In the genomic region with DNA sequence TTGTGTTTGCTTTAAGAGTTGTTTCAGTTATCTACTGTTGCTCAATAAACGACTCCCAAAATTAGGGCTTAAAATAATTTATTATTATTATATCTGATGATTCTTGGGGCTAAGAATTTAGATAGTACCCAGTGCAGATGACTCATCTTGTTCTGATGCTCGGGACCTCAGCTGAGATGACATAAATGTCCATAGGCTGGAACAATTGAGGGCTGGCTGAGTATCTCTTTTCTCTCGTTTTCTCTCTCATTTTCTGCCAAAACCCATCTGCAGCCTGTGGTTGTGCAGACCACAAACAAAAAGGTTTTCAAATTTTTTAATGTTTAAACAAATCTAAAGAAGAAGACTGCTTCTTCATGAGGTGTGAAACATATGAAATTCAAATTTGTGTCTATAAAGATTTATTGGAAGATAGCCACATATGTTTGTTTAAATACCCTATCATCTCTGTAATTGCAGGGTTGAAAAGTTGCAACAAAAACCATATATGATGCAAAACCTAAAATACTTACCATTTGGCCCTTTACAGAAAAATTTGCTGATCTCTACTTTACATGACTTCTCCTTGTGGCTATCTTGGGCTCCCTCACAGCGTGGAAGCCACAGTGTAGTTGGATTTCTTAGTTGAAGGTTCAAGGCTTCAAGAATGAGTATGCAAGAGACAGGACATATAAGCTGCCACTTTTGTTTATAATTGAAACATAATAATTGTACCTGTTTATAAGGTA, we compare ENCODE assay signal across 12 cellular contexts. TPM values are rescaled to one million over a fixed set of nuclear protein-coding genes. Genes with fewer than 3 reads are reported as not detected.
DNase-seq lines count a peak whose midpoint lies in the region; ATAC-seq and TF ChIP-seq lines count a peak whose summit lies in the region.
"Had no signal": no experiment of that assay in that cellular context is flagged by ENCODE, and none has a peak within 500 bp of the region (broad histone marks: within the 10 kb centered on the region; RNA-seq: fewer than 3 reads in every experiment).

No MANE protein-coding gene starts in this region.

- H3K27me3 ChIP-seq in CD8-positive, alpha-beta memory T cell (ENCODE audit: insufficient read depth, low read length, poor library complexity, severe bottlenecking), result no peaks in the 10 kb centered on the region
- H3K27me3 ChIP-seq in adrenal gland, result no peaks in the 10 kb centered on the region
- H3K27me3 ChIP-seq: tibial artery had no signal

- peak; percentile 29; the same call in 1 of the 2 replicates for TF ChIP-seq POLR2A in Raji (IDR thresholded peaks at IDR 0.05; ENCODE audit: insufficient read depth, low read depth, low read length)
- TF ChIP-seq POLR2A in adrenal gland (IDR thresholded peaks at IDR 0.05), result no peak

- H3K27ac ChIP-seq in CD8-positive, alpha-beta memory T cell (ENCODE audit: low read depth, low read length), result no peak overlapping the region
- H3K27ac ChIP-seq in adrenal gland, result no peak overlapping the region
- H3K27ac ChIP-seq: tibial artery had no signal

- H3K36me3 ChIP-seq in CD8-positive, alpha-beta memory T cell (ENCODE audit: insufficient read depth, low read length), result no peaks in the 10 kb centered on the region
- no peaks in the 10 kb centered on the region for H3K36me3 ChIP-seq in adrenal gland (replicated peaks in 1 of 2)
- H3K36me3 ChIP-seq: tibial artery had no signal

- H3K36me3 Mint-ChIP-seq in CD8-positive, alpha-beta memory T cell, result peaks cover 0 to 5% (median 0%) of the 10 kb centered on the region in 3 donors

- POLR2A ChIA-PET in CD8-positive, alpha-beta memory T cell (lab: Charles Lee), result interaction anchor here (0.5 to 7.4 kb wide), 4 partner anchors 11 to 25 kb away, joined by 3 to 78 read pairs (median 4); a partner anchor contains a TSS

- peak overlapping the region; percentile 10 to 63 (median 52) for H3K4me3 Mint-ChIP-seq in CD8-positive, alpha-beta memory T cell

- peak; percentile 27 for ATAC-seq in GM21619 (IDR thresholded peaks at IDR 0.05; ENCODE audit: unreplicated experiment)
- ATAC-seq in GM19455 (IDR thresholded peaks at IDR 0.05; ENCODE audit: unreplicated experiment), result no peak

- TF ChIP-seq CTCF in foreskin fibroblast (IDR thresholded peaks at IDR 0.05; ENCODE audit: low read depth, low read length) (no peak), adrenal gland (IDR thresholded peaks at IDR 0.05) (no peak)

- H3K9me3 Mint-ChIP-seq in CD8-positive, alpha-beta memory T cell, result no peaks in the 10 kb centered on the region

- peak overlapping the region; percentile 23 for H3K4me3 ChIP-seq in CD8-positive, alpha-beta memory T cell (ENCODE audit: low read length)
- H3K4me3 ChIP-seq in foreskin fibroblast (ENCODE audit: low read depth in 1 of 2, low read length in 2 of 2), result no peak overlapping the region
- H3K4me3 ChIP-seq in adrenal gland, result no peak overlapping the region
- H3K4me3 ChIP-seq: skin epidermis, tibial artery had no signal

- peaks cover 98% of the 10 kb centered on the region for H3K4me1 ChIP-seq in CD8-positive, alpha-beta memory T cell (ENCODE audit: insufficient read depth, low read length)
- no peaks in the 10 kb centered on the region for H3K4me1 ChIP-seq in adrenal gland (replicated peaks in 1 of 2)
- H3K4me1 ChIP-seq: tibial artery had no signal

- H3K9me3 ChIP-seq in CD8-positive, alpha-beta memory T cell (ENCODE audit: low read length), result no peaks in the 10 kb centered on the region
- H3K9me3 ChIP-seq in adrenal gland (replicated peaks in 1 of 3), result no peaks in the 10 kb centered on the region
- H3K9me3 ChIP-seq: tibial artery had no signal

- 46 to 50% (median 49%) methylated on average over 4 of the region's 4 CpGs for WGBS in adrenal gland, 4 donors

- H3K4me1 Mint-ChIP-seq in CD8-positive, alpha-beta memory T cell, result peaks cover 95 to 100% (median 100%) of the 10 kb centered on the region in 3 donors

- CTCF ChIA-PET in CD8-positive, alpha-beta memory T cell (lab: Charles Lee), result interaction anchor here (1.4 to 5.4 kb wide), 3 partner anchors 11 to 16 kb away, joined by 3 to 51 read pairs (median 6); no protein-coding TSS in a partner anchor

- peak overlapping the region; percentile 58 to 94 (median 84) for H3K27ac Mint-ChIP-seq in CD8-positive, alpha-beta memory T cell

- peak in 1 of 5 donors; percentile 57 for DNase-seq in CD8-positive, alpha-beta memory T cell
- DNase-seq in foreskin fibroblast (peak; percentile 76 to 82), H4 (ENCODE audit: low spot score) (no peak), anterior cingulate cortex (lab: John Stamatoyannopoulos, UW) (no peak), adrenal gland (no peak)
- DNase-seq: activated CD4-positive, alpha-beta T cell treated with anti-CD3 and anti-CD28 coated beads for 4 hours; NCI-H2029; tibial artery had no signal

- H3K27me3 Mint-ChIP-seq in CD8-positive, alpha-beta memory T cell, result no peaks in the 10 kb centered on the region

- intact Hi-C loops in adrenal gland (cut with DNase I), result no loop called here

RNA-seq across cellular contexts. Expression of a gene that starts 14.8 kb away (rescaled TPM):
- total RNA-seq in CD8-positive, alpha-beta memory T cell, result 100 to 1,000 TPM; 311 to 319 TPM
- 1,381 TPM for polyA plus RNA-seq in CD8-positive, alpha-beta memory T cell
- 0.14 TPM in 1 of 2 replicates, not detected in the other for total RNA-seq in H4 (2014; rRNA removed; shearing (Covaris generic))
- 10 to 100 TPM in 7 of 8 donors, 1 to 10 TPM in 1; 3.5 to 33.0 (median 21.5) TPM for total RNA-seq in adrenal gland
- 10 to 100 TPM in 1 of 3 donors, 1 to 10 TPM in 2; 2.5 to 11.6 (median 4.7) TPM for polyA plus RNA-seq in adrenal gland

Comparison
In these comparisons a context has a peak if more than half of its experiments do, and no peak if none do; other contexts are left out.
1. DNase-seq: peak in foreskin fibroblast (2 of 2); none in H4 (single experiment), anterior cingulate cortex (0 of 58) and adrenal gland (0 of 7).
2. RNA of a gene that starts 14.8 kb away (total RNA-seq): 311 to 319 TPM in CD8-positive, alpha-beta memory T cell; 3.5 to 33.0 TPM in adrenal gland and 0.14 TPM in H4; every median in the first group is over 4 times any median in the second.